8 cellular contexts compared by ENCODE assay signal in the genomic region with DNA sequence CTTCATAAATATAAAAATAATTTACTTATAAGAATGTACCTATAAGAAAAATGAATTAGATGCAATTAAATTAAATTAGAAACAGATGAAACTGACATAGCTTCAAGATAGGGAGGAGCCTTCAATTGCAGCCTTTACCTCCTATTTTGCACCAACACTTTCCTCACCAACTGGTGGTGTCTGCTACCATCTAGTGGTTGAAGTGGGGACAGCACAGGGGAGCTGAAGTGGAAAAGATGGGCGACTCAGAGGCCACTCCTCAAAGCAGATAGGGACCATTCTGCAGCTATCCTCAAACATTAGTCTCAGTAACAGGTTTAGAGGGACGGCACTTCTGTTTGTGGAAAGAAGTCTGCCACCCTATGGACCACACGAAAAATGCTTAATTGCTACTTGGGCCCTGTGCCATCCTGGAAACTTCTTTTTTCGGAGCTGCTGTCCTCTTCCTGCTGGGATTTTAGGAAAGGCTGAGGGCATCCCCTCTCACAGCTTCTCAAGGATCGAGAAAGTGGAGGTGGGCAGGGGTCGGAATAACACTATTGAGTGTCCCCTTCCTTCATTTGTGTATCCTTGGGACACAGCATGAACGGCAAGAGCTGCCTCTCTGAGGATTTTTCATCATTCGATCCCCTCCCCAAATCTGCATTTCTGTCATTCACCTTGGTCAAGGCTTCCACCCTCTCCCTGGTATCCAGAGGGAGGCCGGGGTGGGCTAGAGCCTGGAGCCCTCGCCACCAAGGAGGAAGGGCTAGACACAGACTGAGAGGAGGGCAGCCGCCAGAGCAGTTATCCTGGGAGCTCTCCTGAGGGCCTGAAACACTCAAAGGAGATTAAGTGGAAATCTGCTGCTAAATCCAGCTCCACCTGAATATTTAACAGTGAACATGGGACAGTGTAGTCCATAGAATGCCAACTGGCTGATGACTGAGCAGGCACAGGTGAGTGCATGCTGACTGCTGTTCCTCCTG. TPM values are rescaled to one million over a fixed set of nuclear protein-coding genes. Genes with fewer than 3 reads are reported as not detected.
A peak's percentile ranks its signal among the peaks of the same experiment; 100 is the strongest.
DNase-seq lines count a peak whose midpoint lies in the region; ATAC-seq and TF ChIP-seq lines count a peak whose summit lies in the region.

No MANE protein-coding gene starts in this region.

- H3K4me2 ChIP-seq in OCI-LY1 (ENCODE audit: low read length): no peak overlapping the region

- CTCF ChIA-PET in naive thymus-derived CD4-positive, alpha-beta T cell (lab: Charles Lee): interaction anchor here (0.5 to 4.4 kb wide), 31 partner anchors 9 to 431 kb away, joined by 3 to 68 read pairs (median 5); a partner anchor contains a TSS

- no peaks in the 10 kb centered on the region for H3K27me3 Mint-ChIP-seq in naive thymus-derived CD4-positive, alpha-beta T cell

- no peak overlapping the region for H3K4me3 Mint-ChIP-seq in naive thymus-derived CD4-positive, alpha-beta T cell

- intact Hi-C loops in naive thymus-derived CD4-positive, alpha-beta T cell (cut with micrococcal nuclease): loop anchor here (1.0 to 2.0 kb wide), 10 partner anchors 48 to 431 kb away; a partner anchor contains a TSS

- TF ChIP-seq CTCF in OCI-LY1 (IDR thresholded peaks at IDR 0.05; ENCODE audit: low read length) (peak; percentile 91), epithelial cell of proximal tubule (conservative IDR thresholded peaks at IDR 0.05; ENCODE audit: low read depth, low read length) (peak; percentile 99)

- H3K9me3 ChIP-seq in OCI-LY1 (ENCODE audit: low read length): no peaks in the 10 kb centered on the region
- H3K9me3 ChIP-seq in naive thymus-derived CD4-positive, alpha-beta T cell (ENCODE audit: control insufficient read depth in 2 of 3, low read length in 3 of 3): no peaks in the 10 kb centered on the region

- H3K9me3 Mint-ChIP-seq in naive thymus-derived CD4-positive, alpha-beta T cell: no peaks in the 10 kb centered on the region

- POLR2A ChIA-PET in naive thymus-derived CD4-positive, alpha-beta T cell (lab: Charles Lee): interaction anchor here (1.3 to 1.8 kb wide), 4 partner anchors 122 to 258 kb away, joined by 4 to 8 read pairs (median 4); a partner anchor contains a TSS

- H3K27me3 ChIP-seq in OCI-LY1 (ENCODE audit: insufficient read depth, low read length): peaks cover 3% of the 10 kb centered on the region; the same call in 1 of the 2 replicates
- no peaks in the 10 kb centered on the region for H3K27me3 ChIP-seq in naive thymus-derived CD4-positive, alpha-beta T cell (ENCODE audit: control insufficient read depth in 2 of 2, insufficient read depth in 2 of 2, low read length in 2 of 2)

- in situ Hi-C loops in KBM-7 (cut with MboI; ENCODE audit: low pct_unique_long_range_greater_than_20kb, low sequenced_read_pairs): loop anchor here (25.0 kb wide), 1 partner anchor 273 kb away; no protein-coding TSS in a partner anchor

- DNase-seq in GM03348 (ENCODE audit: low spot score) (peak; percentile 91), KBM-7 (peak; percentile 90), epithelial cell of proximal tubule (ENCODE audit: low read depth) (no peak)
- DNase-seq in activated CD8-positive, alpha-beta memory T cell treated with anti-CD3 and anti-CD28 coated beads, Interleukin-2, amount 50 U/mL, for 4 hours: peak; percentile 84
- peak; percentile 66 to 91 (median 83) for DNase-seq in naive thymus-derived CD4-positive, alpha-beta T cell
- DNase-seq in stimulated activated CD8-positive, alpha-beta memory T cell treated with anti-CD3 and anti-CD28 coated beads, Interleukin-7, amount 100 ng/mL, for 48 hours (ENCODE audit: extremely low read depth in 1 of 2, low read depth in 1 of 2): peak; percentile 47 to 59

- H2AFZ ChIP-seq in OCI-LY1 (ENCODE audit: low read length): no peak overlapping the region

- H3K4me3 ChIP-seq in OCI-LY1 (ENCODE audit: low read depth, low read length, poor library complexity, severe bottlenecking) (no peak overlapping the region), epithelial cell of proximal tubule (ENCODE audit: low read depth, low read length) (no peak overlapping the region)
- no peak overlapping the region for H3K4me3 ChIP-seq in naive thymus-derived CD4-positive, alpha-beta T cell (ENCODE audit: low read length)

- H3K4me1 Mint-ChIP-seq in naive thymus-derived CD4-positive, alpha-beta T cell: no peaks in the 10 kb centered on the region

- H3K79me2 ChIP-seq in OCI-LY1 (ENCODE audit: insufficient read depth, low read length): no peaks in the 10 kb centered on the region

- no peak overlapping the region for H3K9ac ChIP-seq in OCI-LY1 (ENCODE audit: low read length)

- ATAC-seq in naive thymus-derived CD4-positive, alpha-beta T cell: peak; percentile 96
- no peak for ATAC-seq in GM21717 (IDR thresholded peaks at IDR 0.05; ENCODE audit: unreplicated experiment)

- H3K27ac Mint-ChIP-seq in naive thymus-derived CD4-positive, alpha-beta T cell: no peak overlapping the region

- H3K4me1 ChIP-seq in OCI-LY1 (ENCODE audit: insufficient read depth, low read length, severe bottlenecking): no peaks in the 10 kb centered on the region
- no peaks in the 10 kb centered on the region for H3K4me1 ChIP-seq in naive thymus-derived CD4-positive, alpha-beta T cell (ENCODE audit: control insufficient read depth in 2 of 2, insufficient read depth in 2 of 2, low read length in 2 of 2)

- no peaks in the 10 kb centered on the region for H3K36me3 ChIP-seq in OCI-LY1 (ENCODE audit: insufficient read depth, low read length)
- no peaks in the 10 kb centered on the region for H3K36me3 ChIP-seq in naive thymus-derived CD4-positive, alpha-beta T cell (ENCODE audit: control insufficient read depth in 2 of 3, insufficient read depth in 3 of 3, low read length in 3 of 3)

- H3F3A ChIP-seq in OCI-LY1 (ENCODE audit: insufficient read depth, low read length): no peaks in the 10 kb centered on the region

- no peaks in the 10 kb centered on the region for H3K36me3 Mint-ChIP-seq in naive thymus-derived CD4-positive, alpha-beta T cell

- H3K9me2 ChIP-seq in OCI-LY1 (ENCODE audit: low read depth, low read length): no peaks in the 10 kb centered on the region

- no peaks in the 10 kb centered on the region for H4K20me1 ChIP-seq in OCI-LY1 (ENCODE audit: insufficient read depth, low read length)

- H3K27ac ChIP-seq in OCI-LY1 (ENCODE audit: low read depth, low read length, poor library complexity, severe bottlenecking): no peak overlapping the region
- H3K27ac ChIP-seq in naive thymus-derived CD4-positive, alpha-beta T cell (ENCODE audit: low read depth, low read length): no peak overlapping the region

RNA-seq across cellular contexts. Expression of a gene that starts 9.6 kb away (rescaled TPM):
- not detected in 2 replicates for total RNA-seq in epithelial cell of proximal tubule
- total RNA-seq in naive thymus-derived CD4-positive, alpha-beta T cell: not detected
- polyA plus RNA-seq in naive thymus-derived CD4-positive, alpha-beta T cell: not detected

RNA-seq across cellular contexts. Expression of a gene that starts 53.0 kb away (rescaled TPM):
- total RNA-seq in epithelial cell of proximal tubule: 181 and 206 TPM in 2 replicates
- total RNA-seq in naive thymus-derived CD4-positive, alpha-beta T cell: 100 to 1,000 TPM in 1 of 5 experiments, 10 to 100 TPM in 4; 63.3 to 146 (median 69.4) TPM
- polyA plus RNA-seq in naive thymus-derived CD4-positive, alpha-beta T cell: 100 to 1,000 TPM; 226 to 238 TPM

RNA-seq across cellular contexts. Expression of a gene that starts 58.4 kb away (rescaled TPM):
- total RNA-seq in epithelial cell of proximal tubule: not detected in 2 replicates
- total RNA-seq in naive thymus-derived CD4-positive, alpha-beta T cell: not detected
- not detected for polyA plus RNA-seq in naive thymus-derived CD4-positive, alpha-beta T cell
